1 cellular context compared by ENCODE assay signal in the genomic region with DNA sequence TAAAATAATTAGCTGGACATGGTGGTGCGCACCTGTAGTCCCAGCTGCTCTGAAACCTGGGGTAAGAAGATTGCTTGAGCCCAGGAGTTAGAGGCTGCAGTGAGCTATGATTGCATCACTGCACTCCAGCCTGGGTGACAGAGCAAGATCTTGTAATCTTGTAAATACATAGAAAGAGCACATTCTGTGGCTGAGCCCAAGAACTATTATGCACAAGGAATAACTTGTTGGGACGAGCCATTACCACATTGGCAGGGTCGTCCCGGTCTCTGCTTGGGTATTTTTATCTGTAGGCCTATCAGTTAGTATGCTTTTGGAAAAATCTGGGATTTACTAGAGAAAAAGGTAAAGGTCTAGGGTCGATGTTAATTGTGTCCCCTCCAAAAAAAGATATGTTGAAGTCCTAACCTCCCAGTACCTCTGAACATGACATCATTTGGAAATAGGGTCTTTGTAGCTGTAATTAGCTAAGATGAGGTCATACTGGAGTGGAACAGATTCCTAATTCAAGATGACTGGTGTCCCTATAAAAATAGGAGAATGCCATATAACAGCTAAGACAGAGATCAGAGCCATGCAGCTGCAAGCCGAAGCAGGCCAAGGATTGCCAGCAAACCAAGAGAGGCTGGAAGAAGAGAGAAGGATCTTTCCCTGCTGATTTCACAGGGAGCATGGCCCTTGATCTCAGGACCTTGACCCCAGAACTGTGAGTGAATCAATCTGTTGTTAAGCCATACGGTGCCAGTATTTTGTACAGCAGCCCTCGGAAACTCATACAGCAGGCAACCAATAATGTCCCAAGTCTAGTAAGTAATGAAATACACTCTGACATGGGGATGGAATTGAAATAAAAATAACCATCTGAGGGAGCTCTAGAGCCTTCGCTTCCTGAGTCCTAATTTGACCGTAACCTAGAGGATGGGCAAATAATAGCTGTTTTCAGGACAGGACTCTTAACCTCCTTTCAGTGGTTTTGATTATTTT.
A peak's percentile ranks its signal among the peaks of the same experiment; 100 is the strongest.
TF ChIP-seq lines count a peak whose summit lies in the region.

No MANE protein-coding gene starts in this region.

TF ChIP-seq in K562, 482 proteins besides CTCF, POLR2A, EP300 and RAD21 (continued from another document):
- TF ChIP-seq, protein P1, sequence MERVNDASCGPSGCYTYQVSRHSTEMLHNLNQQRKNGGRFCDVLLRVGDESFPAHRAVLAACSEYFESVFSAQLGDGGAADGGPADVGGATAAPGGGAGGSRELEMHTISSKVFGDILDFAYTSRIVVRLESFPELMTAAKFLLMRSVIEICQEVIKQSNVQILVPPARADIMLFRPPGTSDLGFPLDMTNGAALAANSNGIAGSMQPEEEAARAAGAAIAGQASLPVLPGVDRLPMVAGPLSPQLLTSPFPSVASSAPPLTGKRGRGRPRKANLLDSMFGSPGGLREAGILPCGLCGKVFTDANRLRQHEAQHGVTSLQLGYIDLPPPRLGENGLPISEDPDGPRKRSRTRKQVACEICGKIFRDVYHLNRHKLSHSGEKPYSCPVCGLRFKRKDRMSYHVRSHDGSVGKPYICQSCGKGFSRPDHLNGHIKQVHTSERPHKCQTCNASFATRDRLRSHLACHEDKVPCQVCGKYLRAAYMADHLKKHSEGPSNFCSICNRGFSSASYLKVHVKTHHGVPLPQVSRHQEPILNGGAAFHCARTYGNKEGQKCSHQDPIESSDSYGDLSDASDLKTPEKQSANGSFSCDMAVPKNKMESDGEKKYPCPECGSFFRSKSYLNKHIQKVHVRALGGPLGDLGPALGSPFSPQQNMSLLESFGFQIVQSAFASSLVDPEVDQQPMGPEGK (CRISPR knock-in tag; IDR thresholded peaks at IDR 0.05; ENCODE audit: borderline replicate concordance) = no peak
- no peak for TF ChIP-seq LEF1 (IDR thresholded peaks at IDR 0.05)
- no peak for TF ChIP-seq HIVEP1 (CRISPR knock-in tag; IDR thresholded peaks at IDR 0.05)
- TF ChIP-seq PYGO2 (tag; IDR thresholded peaks at IDR 0.05) = no peak
- peak; percentile 50 for TF ChIP-seq NFE2 (IDR thresholded peaks at IDR 0.05; ENCODE audit: low read depth)
- TF ChIP-seq ZNF133 (CRISPR knock-in tag; IDR thresholded peaks at IDR 0.05) = no peak
- TF ChIP-seq, protein P2, sequence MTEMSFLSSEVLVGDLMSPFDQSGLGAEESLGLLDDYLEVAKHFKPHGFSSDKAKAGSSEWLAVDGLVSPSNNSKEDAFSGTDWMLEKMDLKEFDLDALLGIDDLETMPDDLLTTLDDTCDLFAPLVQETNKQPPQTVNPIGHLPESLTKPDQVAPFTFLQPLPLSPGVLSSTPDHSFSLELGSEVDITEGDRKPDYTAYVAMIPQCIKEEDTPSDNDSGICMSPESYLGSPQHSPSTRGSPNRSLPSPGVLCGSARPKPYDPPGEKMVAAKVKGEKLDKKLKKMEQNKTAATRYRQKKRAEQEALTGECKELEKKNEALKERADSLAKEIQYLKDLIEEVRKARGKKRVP (CRISPR knock-in tag; IDR thresholded peaks at IDR 0.05) = peak; percentile 47; the same call in 1 of the 2 replicates
- TF ChIP-seq ZNF57 (CRISPR knock-in tag; IDR thresholded peaks at IDR 0.05) = no peak
- TF ChIP-seq NR2C2 (CRISPR knock-in tag; IDR thresholded peaks at IDR 0.05) = no peak
- no peak for TF ChIP-seq NR2C2 (tag; IDR thresholded peaks at IDR 0.05)
- TF ChIP-seq TEAD2 (tag; IDR thresholded peaks at IDR 0.05) = no peak
- TF ChIP-seq ZSCAN32 (CRISPR knock-in tag; IDR thresholded peaks at IDR 0.05) = no peak
- TF ChIP-seq RB1 (IDR thresholded peaks at IDR 0.05; ENCODE audit: low read depth) = no peak
- TF ChIP-seq ZEB2 (IDR thresholded peaks at IDR 0.05) = no peak
- TF ChIP-seq RAD51 (IDR thresholded peaks at IDR 0.05; ENCODE audit: borderline replicate concordance, low read depth) = no peak
- peak; percentile 46 for TF ChIP-seq TAL1 (IDR thresholded peaks at IDR 0.05)
- TF ChIP-seq DPF2 (IDR thresholded peaks at IDR 0.05) = 0 out of 2 replicates have a peak, but pooled peaks have one; percentile 20
- no peak for TF ChIP-seq RFX1 (IDR thresholded peaks at IDR 0.05)
- TF ChIP-seq TRIM24 (IDR thresholded peaks at IDR 0.05) = peak in 1 of 2 experiments; percentile 58; a peak in 2 of 4 replicates
- TF ChIP-seq CEBPG (CRISPR knock-in tag; IDR thresholded peaks at IDR 0.05) = peak; percentile 83
- peak; percentile 91 to 94 for TF ChIP-seq CEBPG (tag; conservative IDR thresholded peaks at IDR 0.05 in 1 of 2, IDR thresholded peaks at IDR 0.05 in 1 of 2)
- TF ChIP-seq HDAC2 (IDR thresholded peaks at IDR 0.05) = no peak
- TF ChIP-seq NCOA2 (IDR thresholded peaks at IDR 0.05; ENCODE audit: partially characterized antibody in 2 of 2) = no peak
- TF ChIP-seq, protein P3, sequence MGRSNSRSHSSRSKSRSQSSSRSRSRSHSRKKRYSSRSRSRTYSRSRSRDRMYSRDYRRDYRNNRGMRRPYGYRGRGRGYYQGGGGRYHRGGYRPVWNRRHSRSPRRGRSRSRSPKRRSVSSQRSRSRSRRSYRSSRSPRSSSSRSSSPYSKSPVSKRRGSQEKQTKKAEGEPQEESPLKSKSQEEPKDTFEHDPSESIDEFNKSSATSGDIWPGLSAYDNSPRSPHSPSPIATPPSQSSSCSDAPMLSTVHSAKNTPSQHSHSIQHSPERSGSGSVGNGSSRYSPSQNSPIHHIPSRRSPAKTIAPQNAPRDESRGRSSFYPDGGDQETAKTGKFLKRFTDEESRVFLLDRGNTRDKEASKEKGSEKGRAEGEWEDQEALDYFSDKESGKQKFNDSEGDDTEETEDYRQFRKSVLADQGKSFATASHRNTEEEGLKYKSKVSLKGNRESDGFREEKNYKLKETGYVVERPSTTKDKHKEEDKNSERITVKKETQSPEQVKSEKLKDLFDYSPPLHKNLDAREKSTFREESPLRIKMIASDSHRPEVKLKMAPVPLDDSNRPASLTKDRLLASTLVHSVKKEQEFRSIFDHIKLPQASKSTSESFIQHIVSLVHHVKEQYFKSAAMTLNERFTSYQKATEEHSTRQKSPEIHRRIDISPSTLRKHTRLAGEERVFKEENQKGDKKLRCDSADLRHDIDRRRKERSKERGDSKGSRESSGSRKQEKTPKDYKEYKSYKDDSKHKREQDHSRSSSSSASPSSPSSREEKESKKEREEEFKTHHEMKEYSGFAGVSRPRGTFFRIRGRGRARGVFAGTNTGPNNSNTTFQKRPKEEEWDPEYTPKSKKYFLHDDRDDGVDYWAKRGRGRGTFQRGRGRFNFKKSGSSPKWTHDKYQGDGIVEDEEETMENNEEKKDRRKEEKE (IDR thresholded peaks at IDR 0.05; ENCODE audit: borderline replicate concordance in 1 of 2, control insufficient read depth in 1 of 2, low read depth in 2 of 2, low read length in 1 of 2) = no peak
- TF ChIP-seq U2AF2 (optimal IDR thresholded peaks at IDR 0.05; ENCODE audit: low read depth, low read length) = no peak
- peak; percentile 65; the same call in 1 of the 2 replicates for TF ChIP-seq ATF7 (IDR thresholded peaks at IDR 0.05)
- TF ChIP-seq TEAD4 (IDR thresholded peaks at IDR 0.05; ENCODE audit: low read length) = peak; percentile 28; the same call in 1 of the 2 replicates
- no peak for TF ChIP-seq TEAD4 (CRISPR knock-in tag; IDR thresholded peaks at IDR 0.05; ENCODE audit: borderline replicate concordance)
- TF ChIP-seq CEBPB (tag; IDR thresholded peaks at IDR 0.05) = peak; percentile 94
- TF ChIP-seq, protein P4, sequence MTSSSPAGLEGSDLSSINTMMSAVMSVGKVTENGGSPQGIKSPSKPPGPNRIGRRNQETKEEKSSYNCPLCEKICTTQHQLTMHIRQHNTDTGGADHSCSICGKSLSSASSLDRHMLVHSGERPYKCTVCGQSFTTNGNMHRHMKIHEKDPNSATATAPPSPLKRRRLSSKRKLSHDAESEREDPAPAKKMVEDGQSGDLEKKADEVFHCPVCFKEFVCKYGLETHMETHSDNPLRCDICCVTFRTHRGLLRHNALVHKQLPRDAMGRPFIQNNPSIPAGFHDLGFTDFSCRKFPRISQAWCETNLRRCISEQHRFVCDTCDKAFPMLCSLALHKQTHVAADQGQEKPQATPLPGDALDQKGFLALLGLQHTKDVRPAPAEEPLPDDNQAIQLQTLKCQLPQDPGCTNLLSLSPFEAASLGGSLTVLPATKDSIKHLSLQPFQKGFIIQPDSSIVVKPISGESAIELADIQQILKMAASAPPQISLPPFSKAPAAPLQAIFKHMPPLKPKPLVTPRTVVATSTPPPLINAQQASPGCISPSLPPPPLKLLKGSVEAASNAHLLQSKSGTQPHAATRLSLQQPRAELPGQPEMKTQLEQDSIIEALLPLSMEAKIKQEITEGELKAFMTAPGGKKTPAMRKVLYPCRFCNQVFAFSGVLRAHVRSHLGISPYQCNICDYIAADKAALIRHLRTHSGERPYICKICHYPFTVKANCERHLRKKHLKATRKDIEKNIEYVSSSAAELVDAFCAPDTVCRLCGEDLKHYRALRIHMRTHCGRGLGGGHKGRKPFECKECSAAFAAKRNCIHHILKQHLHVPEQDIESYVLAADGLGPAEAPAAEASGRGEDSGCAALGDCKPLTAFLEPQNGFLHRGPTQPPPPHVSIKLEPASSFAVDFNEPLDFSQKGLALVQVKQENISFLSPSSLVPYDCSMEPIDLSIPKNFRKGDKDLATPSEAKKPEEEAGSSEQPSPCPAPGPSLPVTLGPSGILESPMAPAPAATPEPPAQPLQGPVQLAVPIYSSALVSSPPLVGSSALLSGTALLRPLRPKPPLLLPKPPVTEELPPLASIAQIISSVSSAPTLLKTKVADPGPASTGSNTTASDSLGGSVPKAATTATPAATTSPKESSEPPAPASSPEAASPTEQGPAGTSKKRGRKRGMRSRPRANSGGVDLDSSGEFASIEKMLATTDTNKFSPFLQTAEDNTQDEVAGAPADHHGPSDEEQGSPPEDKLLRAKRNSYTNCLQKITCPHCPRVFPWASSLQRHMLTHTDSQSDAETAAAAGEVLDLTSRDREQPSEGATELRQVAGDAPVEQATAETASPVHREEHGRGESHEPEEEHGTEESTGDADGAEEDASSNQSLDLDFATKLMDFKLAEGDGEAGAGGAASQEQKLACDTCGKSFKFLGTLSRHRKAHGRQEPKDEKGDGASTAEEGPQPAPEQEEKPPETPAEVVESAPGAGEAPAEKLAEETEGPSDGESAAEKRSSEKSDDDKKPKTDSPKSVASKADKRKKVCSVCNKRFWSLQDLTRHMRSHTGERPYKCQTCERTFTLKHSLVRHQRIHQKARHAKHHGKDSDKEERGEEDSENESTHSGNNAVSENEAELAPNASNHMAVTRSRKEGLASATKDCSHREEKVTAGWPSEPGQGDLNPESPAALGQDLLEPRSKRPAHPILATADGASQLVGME (CRISPR knock-in tag; IDR thresholded peaks at IDR 0.05) = no peak
- TF ChIP-seq ARID2 (IDR thresholded peaks at IDR 0.05) = no peak
